Comparison of ENCODE assay signal across 11 cellular contexts in genomic region chr11:94473177-94473799, GRCh38. TPM values are rescaled to one million over a fixed set of nuclear protein-coding genes. Genes with fewer than 3 reads are reported as not detected.
DNase-seq lines count a peak whose midpoint lies in the region; ATAC-seq and TF ChIP-seq lines count a peak whose summit lies in the region.
"Had no signal": no experiment of that assay in that cellular context is flagged by ENCODE, and none has a peak within 500 bp of the region (broad histone marks: within the 10 kb centered on the region; RNA-seq: fewer than 3 reads in every experiment).

No MANE protein-coding gene starts in this region.

- no peak overlapping the region for H2BK12ac ChIP-seq in H9 (ENCODE audit: insufficient read length, low read depth, low read length)

- H3K9ac ChIP-seq in H9 (ENCODE audit: extremely low read depth, insufficient read length, low read length) (no peak overlapping the region), PC-3 (ENCODE audit: low read length) (no peak overlapping the region)

- H3K27me3 ChIP-seq in H9 (ENCODE audit: insufficient read depth, low read length), result no peaks in the 10 kb centered on the region
- H3K27me3 ChIP-seq in PC-3 (ENCODE audit: low read length), result no peaks in the 10 kb centered on the region
- H3K27me3 ChIP-seq in WERI-Rb-1 (ENCODE audit: insufficient read depth, low read depth, severe bottlenecking), result no peaks in the 10 kb centered on the region

- H3K4me1 Mint-ChIP-seq in H9, result peaks cover 19 to 20% of the 10 kb centered on the region in 2 experiments
- H3K4me1 Mint-ChIP-seq: brain had no signal

- H3K14ac ChIP-seq in H9 (ENCODE audit: insufficient read depth, low read length), result no peak overlapping the region

- peak overlapping the region; percentile 19 for H3K4me2 ChIP-seq in H9 (ENCODE audit: insufficient read depth, insufficient read length, low read length)
- no peak overlapping the region for H3K4me2 ChIP-seq in PC-3 (ENCODE audit: low read length)
- no peak overlapping the region for H3K4me2 ChIP-seq in OCI-LY7 (ENCODE audit: low read length)

- H2AFZ ChIP-seq in H9 (ENCODE audit: low read length) (no peak overlapping the region), PC-3 (ENCODE audit: low read length) (no peak overlapping the region), OCI-LY7 (ENCODE audit: low read length) (no peak overlapping the region)

- no peak overlapping the region for H2BK120ac ChIP-seq in H9 (ENCODE audit: low read depth, low read length, poor library complexity, severe bottlenecking)

- H3K9me3 ChIP-seq in H9 (ENCODE audit: control insufficient read depth, low read depth, low read length) (no peaks in the 10 kb centered on the region), PC-3 (ENCODE audit: low read length) (no peaks in the 10 kb centered on the region), WERI-Rb-1 (ENCODE audit: severe bottlenecking) (no peaks in the 10 kb centered on the region), OCI-LY7 (ENCODE audit: low read length) (no peaks in the 10 kb centered on the region)

- POLR2A ChIA-PET in PC-3 (lab: Charles Lee; ENCODE audit: unreplicated experiment) (no interaction called here), OCI-LY7 (lab: Charles Lee) (no interaction called here)

- TF ChIP-seq CTCF in H9 (conservative IDR thresholded peaks at IDR 0.05), result no peak
- no peak for TF ChIP-seq CTCF in PC-3 (conservative IDR thresholded peaks at IDR 0.05; ENCODE audit: low read depth, low read length)
- TF ChIP-seq CTCF in WERI-Rb-1 (IDR thresholded peaks at IDR 0.05; ENCODE audit: low read depth, low read length), result no peak
- no peak for TF ChIP-seq CTCF in OCI-LY7 (conservative IDR thresholded peaks at IDR 0.05; ENCODE audit: low read length)

- H3K18ac ChIP-seq in H9 (ENCODE audit: insufficient read length, low read depth, low read length), result no peak overlapping the region

- no peaks in the 10 kb centered on the region for H3K27me3 Mint-ChIP-seq in H9 (ENCODE audit: low read depth)

- intact Hi-C loops in PC-3 (cut with micrococcal nuclease) (no loop called here), OCI-LY7 (cut with micrococcal nuclease; ENCODE audit: unreplicated experiment) (no loop called here)

- H3F3A ChIP-seq in PC-3 (ENCODE audit: low read length, unreplicated experiment), result no peaks in the 10 kb centered on the region

- no peak overlapping the region for H4K91ac ChIP-seq in H9 (ENCODE audit: insufficient read length, low read depth, low read length)

- no peak overlapping the region for H2BK5ac ChIP-seq in H9 (ENCODE audit: insufficient read length, low read length)

- no TSS peak for BruUV-seq in PC-3 (replicated peaks; lab: Mats Ljungman, UMichigan)
- BruUV-seq in OCI-LY7 (replicated peaks; lab: Mats Ljungman, UMichigan), result no TSS peak

- H2BK15ac ChIP-seq in H9 (ENCODE audit: low read depth, low read length), result no peak overlapping the region

- CTCF ChIA-PET in PC-3 (lab: Charles Lee) (no interaction called here), OCI-LY7 (lab: Charles Lee; ENCODE audit: unreplicated experiment) (no interaction called here)

- H3K23me2 ChIP-seq in H9 (ENCODE audit: insufficient read length, low read depth, low read length, poor library complexity, severe bottlenecking), result no peaks in the 10 kb centered on the region

- peak overlapping the region; percentile 2 to 87 (median 51); a peak in 5 of 7 replicates for H3K27ac Mint-ChIP-seq in H9
- H3K27ac Mint-ChIP-seq: HFFc6 had no signal

- no peak overlapping the region for H3K4me3 ChIP-seq in PC-3 (ENCODE audit: low read length)
- H3K4me3 ChIP-seq in WERI-Rb-1 (ENCODE audit: low read depth, low read length), result no peak overlapping the region
- H3K4me3 ChIP-seq in OCI-LY7 (ENCODE audit: low read depth, low read length, poor library complexity, severe bottlenecking), result no peak overlapping the region
- H3K4me3 ChIP-seq: skin epidermis had no signal

- H4K5ac ChIP-seq in H9 (ENCODE audit: insufficient read length, low read depth, low read length), result no peak overlapping the region

- H3K4me3 Mint-ChIP-seq in H9, result no peak overlapping the region
- H3K4me3 Mint-ChIP-seq: brain, HFFc6 had no signal

- H3K23ac ChIP-seq in H9 (ENCODE audit: insufficient read length, low read depth, low read length), result no peak overlapping the region

- peak; percentile 82 for ATAC-seq in GM18519 (IDR thresholded peaks at IDR 0.05; ENCODE audit: low FRiP score, unreplicated experiment)
- ATAC-seq in PC-3, result no peak
- no peak for ATAC-seq in esophagus mucosa

- no peak overlapping the region for H3K56ac ChIP-seq in H9 (ENCODE audit: insufficient read length, low read depth, low read length)

- no peaks in the 10 kb centered on the region for H3K9me3 Mint-ChIP-seq in H9
- H3K9me3 Mint-ChIP-seq: brain, HFFc6 had no signal

- DNase-seq in H9 (no peak), Kasumi-1 (lab: John Stamatoyannopoulos, UW) (peak; percentile 84 to 93), foreskin melanocyte (peak; percentile 69), PC-3 (no peak), WERI-Rb-1 (no peak), OCI-LY7 (ENCODE audit: low spot score) (no peak)
- DNase-seq: HFFc6 had no signal

- H3K79me1 ChIP-seq in H9 (ENCODE audit: insufficient read depth, low read depth, low read length, poor library complexity, severe bottlenecking), result no peaks in the 10 kb centered on the region

- no peaks in the 10 kb centered on the region for H3K9me2 ChIP-seq in PC-3 (replicated peaks; ENCODE audit: low read length)
- H3K9me2 ChIP-seq in OCI-LY7 (ENCODE audit: insufficient read depth, low read length), result no peaks in the 10 kb centered on the region

- H3K4me1 ChIP-seq in H9 (ENCODE audit: insufficient read depth, low read length) (peaks cover 11% of the 10 kb centered on the region; the same call in 1 of the 2 replicates), PC-3 (ENCODE audit: insufficient read depth, low read length) (no peaks in the 10 kb centered on the region), OCI-LY7 (ENCODE audit: insufficient read depth, low read length, poor library complexity, severe bottlenecking) (no peaks in the 10 kb centered on the region)

- no peak overlapping the region for H2AK5ac ChIP-seq in H9 (ENCODE audit: insufficient read length, low read length)

- H3K79me2 ChIP-seq in H9 (ENCODE audit: insufficient read depth, low read length) (no peaks in the 10 kb centered on the region), PC-3 (ENCODE audit: low read length) (no peaks in the 10 kb centered on the region), OCI-LY7 (ENCODE audit: insufficient read depth, low read depth, low read length) (no peaks in the 10 kb centered on the region)

- no peak overlapping the region for H3K4ac ChIP-seq in H9 (ENCODE audit: low read depth, low read length)

- peaks cover 1 to 41% (median 36%) of the 10 kb centered on the region in 3 experiments; a peak in 6 of 7 replicates for H3K36me3 Mint-ChIP-seq in H9 (ENCODE audit: insufficient read depth in 1 of 3, low read depth in 3 of 3)

- no peak overlapping the region for H4K8ac ChIP-seq in H9 (replicated peaks; ENCODE audit: insufficient read length, low read depth, low read length)

- WGBS in H9 (ENCODE audit: extremely low coverage, insufficient read length, low lambda C conversion rate), result no CpG with 5 or more reads among the region's 1 CpG

- no peak overlapping the region for H2BK20ac ChIP-seq in H9 (ENCODE audit: low read depth, low read length, poor library complexity, severe bottlenecking)

- H3T11ph ChIP-seq in H9 (ENCODE audit: low read length), result no peak overlapping the region

- H3K36me3 ChIP-seq in PC-3 (ENCODE audit: low read depth, low read length), result peaks cover 15% of the 10 kb centered on the region
- H3K36me3 ChIP-seq in WERI-Rb-1, result peaks cover 21% of the 10 kb centered on the region
- peaks cover 94% of the 10 kb centered on the region for H3K36me3 ChIP-seq in OCI-LY7 (ENCODE audit: insufficient read depth, low read length)

- H3K27ac ChIP-seq in H9 (ENCODE audit: insufficient read length, low read depth, low read length) (peak overlapping the region; percentile 35), PC-3 (ENCODE audit: low read length) (no peak overlapping the region), WERI-Rb-1 (no peak overlapping the region), OCI-LY7 (ENCODE audit: low read depth, low read length, poor library complexity, severe bottlenecking) (no peak overlapping the region)

- H4K20me1 ChIP-seq in H9 (ENCODE audit: control insufficient read depth, insufficient read depth, insufficient read length), result no peaks in the 10 kb centered on the region
- H4K20me1 ChIP-seq in PC-3 (ENCODE audit: low read length), result no peaks in the 10 kb centered on the region
- H4K20me1 ChIP-seq in OCI-LY7 (ENCODE audit: insufficient read depth, low read length), result no peaks in the 10 kb centered on the region

RNA-seq across cellular contexts. Expression of gene MRE11, which starts 20.4 kb away (rescaled TPM):
- 37.1 and 40.7 TPM in 2 replicates for total RNA-seq in H9 (2021)
- 19.0 and 20.1 TPM in 2 replicates for total RNA-seq in PC-3 (2014; rRNA removed)
- 13.3 TPM for total RNA-seq in esophagus mucosa
- total RNA-seq in OCI-LY7 (2014; rRNA removed; shearing (Covaris generic)), result 42.6 and 44.4 TPM in 2 replicates
- 62.1 and 64.8 TPM in 2 replicates for total RNA-seq in OCI-LY7 (2022)

RNA-seq across cellular contexts. Expression of gene ANKRD49, which starts 20.5 kb away (rescaled TPM):
- total RNA-seq in H9 (2021) (13.8 and 17.0 TPM in 2 replicates), PC-3 (2014; rRNA removed) (6.9 and 9.0 TPM in 2 replicates), esophagus mucosa (7.0 TPM), OCI-LY7 (2022) (26.8 and 28.8 TPM in 2 replicates)
- 26.1 and 29.2 TPM in 2 replicates for total RNA-seq in OCI-LY7 (2014; rRNA removed; shearing (Covaris generic))

RNA-seq across cellular contexts. Expression of gene C11orf97, which starts 39.0 kb away (rescaled TPM):
- total RNA-seq in H9 (2021), result not detected in 2 replicates
- not detected in 2 replicates for total RNA-seq in PC-3 (2014; rRNA removed)
- total RNA-seq in esophagus mucosa, result not detected
- total RNA-seq in OCI-LY7 (2014; rRNA removed; shearing (Covaris generic)), result not detected in 2 replicates
- not detected in 2 replicates for total RNA-seq in OCI-LY7 (2022)
- total RNA-seq: HFFc6 had no signal

Comparison
In these comparisons a context has a peak if more than half of its experiments do, and no peak if none do; other contexts are left out.
1. DNase-seq: peak in Kasumi-1 (2 of 2) and foreskin melanocyte (single experiment); none in H9 (single experiment), PC-3 (single experiment), WERI-Rb-1 (single experiment) and OCI-LY7 (single experiment).